8 cellular contexts compared by ENCODE assay signal in the genomic region with DNA sequence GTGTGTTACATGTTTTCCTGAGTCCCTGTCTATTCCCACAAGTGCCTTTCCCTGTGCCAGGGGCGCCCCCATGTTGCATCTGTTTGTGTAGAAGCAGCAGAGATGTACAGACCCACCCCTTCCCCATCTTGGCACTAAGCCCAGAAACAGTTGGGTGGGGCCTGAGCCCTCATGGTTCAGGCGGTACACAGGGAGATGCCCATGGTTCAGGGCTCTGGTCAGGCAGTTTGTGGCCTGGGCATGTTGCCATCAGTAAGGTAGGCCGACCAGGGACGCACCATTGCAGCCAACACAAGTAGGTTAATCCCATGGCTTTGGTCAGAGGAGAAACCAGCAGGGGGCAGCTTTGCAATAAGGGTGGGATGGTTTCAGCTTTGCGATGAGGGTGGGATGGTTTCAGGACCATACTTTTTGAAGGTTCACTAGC. TPM values are rescaled to one million over a fixed set of nuclear protein-coding genes. Genes with fewer than 3 reads are reported as not detected.
DNase-seq lines count a peak whose midpoint lies in the region; ATAC-seq and TF ChIP-seq lines count a peak whose summit lies in the region.

No MANE protein-coding gene starts in this region.

- peak; percentile 29 for DNase-seq in NCI-H1436 (lab: John Stamatoyannopoulos, UW)
- DNase-seq in NCI-H1436 treated with DMSO at 0.1 percent for 48 hours (lab: John Stamatoyannopoulos, UW), result no peak
- DNase-seq in M059J (ENCODE audit: low read depth), result peak; percentile 46
- DNase-seq in activated T-cell treated with anti-CD3 and anti-CD28 coated beads, Interleukin-2, amount 50 U/mL, for 72 hours, result peak; percentile 31 to 43
- DNase-seq in mesothelial cell of epicardium (ENCODE audit: low spot score in 2 of 2, unreplicated experiment in 2 of 2), result no peak
- DNase-seq in activated CD4-positive, CD25-positive, alpha-beta regulatory T cell (lab: John Stamatoyannopoulos, UW), result no peak
- DNase-seq in stimulated activated CD4-positive, alpha-beta T cell treated with anti-CD3 and anti-CD28 coated beads, Interleukin-12 subunit alpha, Interleukin-12 subunit beta, amount 100 ng/mL, for 4 hours, result no peak
- DNase-seq in NK-92 treated with Interleukin-12 subunit alpha and Interleukin-12 subunit beta, amount 100 ng/mL, for 24 hours (lab: John Stamatoyannopoulos, UW), result no peak

- H3K4me1 Mint-ChIP-seq in activated T-cell treated with anti-CD3 and anti-CD28 coated beads, Interleukin-2, amount 50 U/mL, for 72 hours (ENCODE audit: low read depth), result peaks cover 41% of the 10 kb centered on the region
- peaks cover 27% of the 10 kb centered on the region for H3K4me1 Mint-ChIP-seq in mesothelial cell of epicardium

- H3K27ac Mint-ChIP-seq in activated T-cell treated with anti-CD3 and anti-CD28 coated beads, Interleukin-2, amount 50 U/mL, for 72 hours, result no peak overlapping the region
- H3K27ac Mint-ChIP-seq in mesothelial cell of epicardium, result no peak overlapping the region

- ATAC-seq in activated T-cell treated with anti-CD3 and anti-CD28 coated beads, Interleukin-2, amount 50 U/mL, for 72 hours (replicated peaks in 1 of 2), result no peak

- no peaks in the 10 kb centered on the region for H3K9me3 Mint-ChIP-seq in activated T-cell treated with anti-CD3 and anti-CD28 coated beads, Interleukin-2, amount 50 U/mL, for 72 hours
- H3K9me3 Mint-ChIP-seq in mesothelial cell of epicardium, result no peaks in the 10 kb centered on the region

- TF ChIP-seq CTCF in mesothelial cell of epicardium (IDR thresholded peaks at IDR 0.05; ENCODE audit: unreplicated experiment), result no peak

- H3K36me3 Mint-ChIP-seq in activated T-cell treated with anti-CD3 and anti-CD28 coated beads, Interleukin-2, amount 50 U/mL, for 72 hours (ENCODE audit: insufficient read depth in 2 of 2), result peaks cover 0 to 5% of the 10 kb centered on the region in 2 donors
- H3K36me3 Mint-ChIP-seq in mesothelial cell of epicardium, result no peaks in the 10 kb centered on the region

- peaks cover 21% of the 10 kb centered on the region for H3K27me3 Mint-ChIP-seq in activated T-cell treated with anti-CD3 and anti-CD28 coated beads, Interleukin-2, amount 50 U/mL, for 72 hours (ENCODE audit: low read depth)
- peaks cover 52% of the 10 kb centered on the region for H3K27me3 Mint-ChIP-seq in mesothelial cell of epicardium (ENCODE audit: low read depth)

- peak overlapping the region; percentile 68 to 81 for H3K4me3 Mint-ChIP-seq in activated T-cell treated with anti-CD3 and anti-CD28 coated beads, Interleukin-2, amount 50 U/mL, for 72 hours
- peak overlapping the region; percentile 71 for H3K4me3 Mint-ChIP-seq in mesothelial cell of epicardium

RNA-seq across cellular contexts. Expression of gene ADGRB2, which starts 0.9 kb away (rescaled TPM):
- 8.3 and 16.7 TPM in 2 replicates for total RNA-seq in M059J (2014; rRNA removed; shearing (Covaris generic))
- total RNA-seq in activated T-cell treated with anti-CD3 and anti-CD28 coated beads, Interleukin-2, amount 50 U/mL, for 72 hours, result 1 to 10 TPM; 1.0 to 2.3 TPM
- total RNA-seq in mesothelial cell of epicardium, result 21.5 to 24.0 TPM (median 21.9 TPM) in 3 replicates

RNA-seq across cellular contexts. Expression of gene SPOCD1, which starts 50.8 kb away (rescaled TPM):
- 33.0 and 52.0 TPM in 2 replicates for total RNA-seq in M059J (2014; rRNA removed; shearing (Covaris generic))
- total RNA-seq in activated T-cell treated with anti-CD3 and anti-CD28 coated beads, Interleukin-2, amount 50 U/mL, for 72 hours, result 1 to 10 TPM in 1 of 2 donors, under 1 TPM in 1; 0.74 to 1.0 TPM
- 0.75 to 1.3 TPM (median 1.0 TPM) in 3 replicates for total RNA-seq in mesothelial cell of epicardium

Comparison
In these comparisons a context has a peak if more than half of its experiments do, and no peak if none do; other contexts are left out.
1. DNase-seq: peak in NCI-H1436 (single experiment), M059J (single experiment) and activated T-cell treated with anti-CD3 and anti-CD28 coated beads, Interleukin-2, amount 50 U/mL, for 72 hours (2 of 2); none in NCI-H1436 treated with DMSO at 0.1 percent for 48 hours (single experiment), mesothelial cell of epicardium (0 of 2), activated CD4-positive, CD25-positive, alpha-beta regulatory T cell (0 of 4), stimulated activated CD4-positive, alpha-beta T cell treated with anti-CD3 and anti-CD28 coated beads, Interleukin-12 subunit alpha, Interleukin-12 subunit beta, amount 100 ng/mL, for 4 hours (single experiment) and NK-92 treated with Interleukin-12 subunit alpha and Interleukin-12 subunit beta, amount 100 ng/mL, for 24 hours (single experiment).
2. RNA of gene SPOCD1, which starts 50.8 kb away (total RNA-seq): 33.0 to 52.0 TPM in M059J; 0.75 to 1.3 TPM in mesothelial cell of epicardium and 0.74 to 1.0 TPM in activated T-cell treated with anti-CD3 and anti-CD28 coated beads, Interleukin-2, amount 50 U/mL, for 72 hours; every median in the first group is over 10 times any median in the second.